In genomic region chr15:81157939-81158223, GRCh38 we compare ENCODE assay signal across 2 cellular contexts.
TF ChIP-seq lines count a peak whose summit lies in the region.

No MANE protein-coding gene starts in this region.

TF ChIP-seq in IMR-90, 13 proteins besides CTCF, POLR2A, EP300 and RAD21:
- TF ChIP-seq MAFK (IDR thresholded peaks at IDR 0.05; ENCODE audit: low read depth, low read length) (no peak), NFE2L2 (IDR thresholded peaks at IDR 0.05; ENCODE audit: low read depth, low read length) (no peak), USF2 (IDR thresholded peaks at IDR 0.05; ENCODE audit: low read depth, low read length) (no peak), RCOR1 (IDR thresholded peaks at IDR 0.05; ENCODE audit: insufficient replicate concordance, low read length) (no peak), SMC3 (IDR thresholded peaks at IDR 0.05; ENCODE audit: low read depth, low read length) (no peak), BHLHE40 (IDR thresholded peaks at IDR 0.05; ENCODE audit: low read depth, low read length) (no peak), RFX5 (IDR thresholded peaks at IDR 0.05; ENCODE audit: low read depth, low read length) (no peak), FOS (IDR thresholded peaks at IDR 0.05; ENCODE audit: low read depth, low read length) (no peak), ELK1 (IDR thresholded peaks at IDR 0.05; ENCODE audit: borderline replicate concordance, low read depth, low read length) (no peak), MXI1 (IDR thresholded peaks at IDR 0.05; ENCODE audit: borderline replicate concordance, low read depth, low read length) (no peak), CEBPB (IDR thresholded peaks at IDR 0.05; ENCODE audit: low read depth, low read length) (no peak), MAZ (IDR thresholded peaks at IDR 0.05; ENCODE audit: borderline replicate concordance, low read depth, low read length) (no peak)

TF ChIP-seq in K562, 482 proteins besides CTCF, POLR2A, EP300 and RAD21:
- no peak for TF ChIP-seq KDM1A (IDR thresholded peaks at IDR 0.05)
- TF ChIP-seq BCOR (IDR thresholded peaks at IDR 0.05), result peak; percentile 15; the same call in 1 of the 2 replicates
